Comparison of ENCODE assay signal across 16 cellular contexts in genomic region chr3:146071636-146072035, GRCh38.
"Had no signal": no experiment of that assay in that cellular context is flagged by ENCODE, and none has a peak within 500 bp of the region (broad histone marks: within the 10 kb centered on the region; RNA-seq: fewer than 3 reads in every experiment).

No MANE protein-coding gene starts in this region.

- H3K27me3 Mint-ChIP-seq: activated CD4-positive, alpha-beta T cell treated with anti-CD3 and anti-CD28 coated beads, Interleukin-2, amount 10 ng/mL, durations not matched to agents 7 days and 5 days; activated naive CD4-positive, alpha-beta T cell treated with anti-CD3 and anti-CD28 coated beads, Interleukin-2, amount 50 U/mL, for 24 hours; brain; memory B cell had no signal

- H3K9me3 Mint-ChIP-seq: activated CD4-positive, alpha-beta T cell treated with anti-CD3 and anti-CD28 coated beads, Interleukin-2, amount 10 ng/mL, durations not matched to agents 7 days and 5 days; activated naive CD4-positive, alpha-beta T cell treated with anti-CD3 and anti-CD28 coated beads, Interleukin-2, amount 50 U/mL, for 24 hours; brain; memory B cell; nephron progenitor cell had no signal

- H3K4me3 ChIP-seq: gastrocnemius medialis, ovary, stomach, thyroid gland, vagina had no signal

- H3K9me3 ChIP-seq: gastrocnemius medialis, ovary, stomach, thyroid gland, vagina had no signal

- H3K4me1 ChIP-seq: gastrocnemius medialis, stomach, vagina had no signal

- H3K4me1 Mint-ChIP-seq: activated CD4-positive, alpha-beta T cell treated with anti-CD3 and anti-CD28 coated beads, Interleukin-2, amount 10 ng/mL, durations not matched to agents 7 days and 5 days; activated naive CD4-positive, alpha-beta T cell treated with anti-CD3 and anti-CD28 coated beads, Interleukin-2, amount 50 U/mL, for 24 hours; memory B cell; nephron progenitor cell had no signal

- H3K36me3 Mint-ChIP-seq: activated naive CD4-positive, alpha-beta T cell treated with anti-CD3 and anti-CD28 coated beads, Interleukin-2, amount 50 U/mL, for 24 hours; memory B cell had no signal

- H3K36me3 ChIP-seq: gastrocnemius medialis, ovary had no signal

- H3K27ac ChIP-seq: gastrocnemius medialis, ovary, stomach, vagina had no signal

- H3K4me3 Mint-ChIP-seq: activated CD4-positive, alpha-beta T cell treated with anti-CD3 and anti-CD28 coated beads, Interleukin-2, amount 10 ng/mL, durations not matched to agents 7 days and 5 days; activated naive CD4-positive, alpha-beta T cell treated with anti-CD3 and anti-CD28 coated beads, Interleukin-2, amount 50 U/mL, for 24 hours; brain; memory B cell; nephron progenitor cell had no signal

- H3K27me3 ChIP-seq: gastrocnemius medialis, ovary, stomach, thyroid gland, vagina had no signal

- DNase-seq: activated CD4-positive, alpha-beta T cell treated with anti-CD3 and anti-CD28 coated beads, Interleukin-2, amount 10 ng/mL, durations not matched to agents 7 days and 5 days; activated CD4-positive, CD25-positive, alpha-beta regulatory T cell; amygdala; gastrocnemius medialis; nephron progenitor cell; ovary; stimulated activated CD4-positive, alpha-beta T cell treated with anti-CD3 and anti-CD28 coated beads, Interleukin-15, amount 100 ng/mL, for 24 hours; stimulated activated CD4-positive, alpha-beta T cell treated with anti-CD3 and anti-CD28 coated beads, Interleukin-4, amount 100 ng/mL, for 4 hours; stomach; T-helper 2 cell; thyroid gland had no signal

- ATAC-seq: gastrocnemius medialis, SK-N-SH treated with all-trans-retinoic acid at 6 μM for 48 hours had no signal

- H3K27ac Mint-ChIP-seq: activated CD4-positive, alpha-beta T cell treated with anti-CD3 and anti-CD28 coated beads, Interleukin-2, amount 10 ng/mL, durations not matched to agents 7 days and 5 days; activated naive CD4-positive, alpha-beta T cell treated with anti-CD3 and anti-CD28 coated beads, Interleukin-2, amount 50 U/mL, for 24 hours; memory B cell had no signal
